21 cellular contexts compared by ENCODE assay signal in the genomic region with DNA sequence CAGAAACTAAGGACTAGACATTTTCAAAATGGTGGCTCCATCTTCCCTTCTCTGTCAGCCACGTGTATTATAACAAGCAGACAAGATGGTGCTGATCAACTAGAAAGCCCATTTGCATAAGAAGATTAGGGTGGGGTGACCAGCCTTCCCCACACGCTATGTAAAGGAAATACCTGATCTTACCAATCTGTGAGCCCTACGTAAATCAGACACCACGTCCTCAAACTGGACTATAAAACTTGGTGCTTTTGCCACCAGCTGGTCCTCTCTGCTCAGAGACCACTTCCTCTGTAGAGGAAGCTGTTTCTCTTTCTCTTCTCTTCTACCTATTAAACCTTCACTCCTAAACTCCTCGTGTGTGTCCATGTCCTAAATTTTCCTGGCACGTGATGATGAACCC.
DNase-seq lines count a peak whose midpoint lies in the region; ATAC-seq, FAIRE-seq and TF ChIP-seq lines count a peak whose summit lies in the region.
"Had no signal": no experiment of that assay in that cellular context is flagged by ENCODE, and none has a peak within 500 bp of the region (broad histone marks: within the 10 kb centered on the region; RNA-seq: fewer than 3 reads in every experiment).

No MANE protein-coding gene starts in this region.

- no peak overlapping the region for H3K4me2 ChIP-seq in hepatocyte

- H3K4me1 ChIP-seq in Caco-2 (peaks cover 14% of the 10 kb centered on the region), hepatocyte (ENCODE audit: insufficient read depth) (no peaks in the 10 kb centered on the region)

- H3K27ac ChIP-seq in 22Rv1 (peak overlapping the region; percentile 88), hepatocyte (peak overlapping the region; percentile 79)
- H3K27ac ChIP-seq: C4-2B, uterus had no signal

- H3K79me2 ChIP-seq in hepatocyte, result no peaks in the 10 kb centered on the region

- no TSS peak for BruUV-seq in Caco-2 (replicated peaks; lab: Mats Ljungman, UMichigan)

- peaks cover 55% of the 10 kb centered on the region for H3K9me3 Mint-ChIP-seq in Caco-2 (ENCODE audit: unreplicated experiment)
- H3K9me3 Mint-ChIP-seq in activated T-helper 17 cell treated with anti-CD3 and anti-CD28 coated beads, Interleukin-2, amount 50 U/mL, for 72 hours, result peaks cover 29% of the 10 kb centered on the region

- peaks cover 6% of the 10 kb centered on the region for H3K36me3 Mint-ChIP-seq in Caco-2 (ENCODE audit: insufficient read depth, unreplicated experiment)
- H3K36me3 Mint-ChIP-seq in activated T-helper 17 cell treated with anti-CD3 and anti-CD28 coated beads, Interleukin-2, amount 50 U/mL, for 72 hours (ENCODE audit: low read depth), result peaks cover 57% of the 10 kb centered on the region

- no peak overlapping the region for H3K4me3 Mint-ChIP-seq in Caco-2 (ENCODE audit: unreplicated experiment)
- H3K4me3 Mint-ChIP-seq in activated T-helper 17 cell treated with anti-CD3 and anti-CD28 coated beads, Interleukin-2, amount 50 U/mL, for 72 hours, result peak overlapping the region; percentile 69

- WGBS in hepatocyte (ENCODE audit: low lambda C conversion rate, missing lambda C conversion rate), result 67% methylated on average over 6 of the region's 6 CpGs

- POLR2A ChIA-PET in Caco-2 (lab: Charles Lee), result no interaction called here

- TF ChIP-seq CTCF in 22Rv1 (IDR thresholded peaks at IDR 0.05) (no peak), Caco-2 (IDR thresholded peaks at IDR 0.05; ENCODE audit: insufficient read depth in 1 of 2, low read depth in 1 of 2, low read length in 1 of 2, severe bottlenecking in 1 of 2, unreplicated experiment in 1 of 2) (no peak), hepatocyte (IDR thresholded peaks at IDR 0.05; ENCODE audit: poor library complexity) (no peak)

- H3K9me2 ChIP-seq in hepatocyte (replicated peaks; ENCODE audit: insufficient read depth), result no peaks in the 10 kb centered on the region

- no peak for FAIRE-seq in GM19239 (lab: Jason Lieb, UNC)
- FAIRE-seq: endothelial cell of umbilical vein had no signal

- no peaks in the 10 kb centered on the region for H3K27me3 Mint-ChIP-seq in Caco-2 (ENCODE audit: insufficient read depth, unreplicated experiment)
- no peaks in the 10 kb centered on the region for H3K27me3 Mint-ChIP-seq in activated T-helper 17 cell treated with anti-CD3 and anti-CD28 coated beads, Interleukin-2, amount 50 U/mL, for 72 hours

- no peak overlapping the region for H3K4me3 ChIP-seq in Caco-2 (ENCODE audit: low read depth, low read length)
- no peak overlapping the region for H3K4me3 ChIP-seq in hepatocyte
- H3K4me3 ChIP-seq: uterus had no signal

- DNase-seq in Caco-2, result no peak
- no peak for DNase-seq in hepatocyte (ENCODE audit: low spot score)
- DNase-seq in GM19239 (ENCODE audit: insufficient read length, low spot score), result no peak
- DNase-seq in foreskin melanocyte, result no peak
- DNase-seq in T1000 (lab: John Stamatoyannopoulos, UW), result no peak
- no peak for DNase-seq in stimulated activated CD4-positive, alpha-beta T cell treated with anti-CD3 and anti-CD28 coated beads, Interleukin-2, amount 100 ng/mL, for 24 hours
- DNase-seq: activated CD8-positive, alpha-beta memory T cell treated with anti-CD3 and anti-CD28 coated beads for 24 hours; activated T-cell treated with anti-CD3 and anti-CD28 coated beads, Interleukin-2, amount 50 U/mL, for 1 hour; dermis blood vessel endothelial cell; DMS 273 treated with DMSO at 0.1 percent for 48 hours; NCI-H2081 treated with DMSO at 0.1 percent for 48 hours; NCI-H774; nucleus accumbens; Right ventricle myocardium superior; stimulated activated CD4-positive, alpha-beta T cell treated with anti-CD3 and anti-CD28 coated beads, Interleukin-1b, Interleukin-23, amount 100 ng/mL, for 48 hours; uterus had no signal

- no peak overlapping the region for H2AFZ ChIP-seq in hepatocyte

- H3K36me3 ChIP-seq in Caco-2 (ENCODE audit: control insufficient read depth, insufficient read depth, low read length) (no peaks in the 10 kb centered on the region), hepatocyte (replicated peaks; ENCODE audit: insufficient read depth, low read depth) (no peaks in the 10 kb centered on the region)
- H3K36me3 ChIP-seq: uterus had no signal

- peaks cover 26% of the 10 kb centered on the region for H3K9me3 ChIP-seq in Caco-2
- no peaks in the 10 kb centered on the region for H3K9me3 ChIP-seq in hepatocyte (ENCODE audit: low read depth)
- H3K9me3 ChIP-seq: uterus had no signal

- H3K27me3 ChIP-seq in Caco-2 (replicated peaks; ENCODE audit: control insufficient read depth, insufficient read depth, low read length), result no peaks in the 10 kb centered on the region
- no peaks in the 10 kb centered on the region for H3K27me3 ChIP-seq in hepatocyte
- H3K27me3 ChIP-seq: uterus had no signal

- H3K27ac Mint-ChIP-seq in Caco-2 (ENCODE audit: unreplicated experiment), result peak overlapping the region; percentile 24
- peak overlapping the region; percentile 90 for H3K27ac Mint-ChIP-seq in activated T-helper 17 cell treated with anti-CD3 and anti-CD28 coated beads, Interleukin-2, amount 50 U/mL, for 72 hours

- intact Hi-C loops in Caco-2 (cut with micrococcal nuclease; ENCODE audit: unreplicated experiment), result no loop called here

- no peaks in the 10 kb centered on the region for H4K20me1 ChIP-seq in hepatocyte (ENCODE audit: insufficient read depth, poor library complexity, severe bottlenecking)

- CTCF ChIA-PET in Caco-2 (lab: Charles Lee), result no interaction called here

- H3K4me1 Mint-ChIP-seq in Caco-2 (ENCODE audit: low read depth, unreplicated experiment), result peaks cover 7% of the 10 kb centered on the region
- H3K4me1 Mint-ChIP-seq in activated T-helper 17 cell treated with anti-CD3 and anti-CD28 coated beads, Interleukin-2, amount 50 U/mL, for 72 hours, result peaks cover 54% of the 10 kb centered on the region

- ATAC-seq in activated T-helper 17 cell treated with anti-CD3 and anti-CD28 coated beads, Interleukin-2, amount 50 U/mL, for 72 hours (replicated peaks), result no peak
- ATAC-seq: activated CD4-positive, CD25-positive, alpha-beta regulatory T cell treated with anti-CD3 and anti-CD28 coated beads, Interleukin-2, amount 50 U/mL, for 24 hours had no signal
